In the genomic region with DNA sequence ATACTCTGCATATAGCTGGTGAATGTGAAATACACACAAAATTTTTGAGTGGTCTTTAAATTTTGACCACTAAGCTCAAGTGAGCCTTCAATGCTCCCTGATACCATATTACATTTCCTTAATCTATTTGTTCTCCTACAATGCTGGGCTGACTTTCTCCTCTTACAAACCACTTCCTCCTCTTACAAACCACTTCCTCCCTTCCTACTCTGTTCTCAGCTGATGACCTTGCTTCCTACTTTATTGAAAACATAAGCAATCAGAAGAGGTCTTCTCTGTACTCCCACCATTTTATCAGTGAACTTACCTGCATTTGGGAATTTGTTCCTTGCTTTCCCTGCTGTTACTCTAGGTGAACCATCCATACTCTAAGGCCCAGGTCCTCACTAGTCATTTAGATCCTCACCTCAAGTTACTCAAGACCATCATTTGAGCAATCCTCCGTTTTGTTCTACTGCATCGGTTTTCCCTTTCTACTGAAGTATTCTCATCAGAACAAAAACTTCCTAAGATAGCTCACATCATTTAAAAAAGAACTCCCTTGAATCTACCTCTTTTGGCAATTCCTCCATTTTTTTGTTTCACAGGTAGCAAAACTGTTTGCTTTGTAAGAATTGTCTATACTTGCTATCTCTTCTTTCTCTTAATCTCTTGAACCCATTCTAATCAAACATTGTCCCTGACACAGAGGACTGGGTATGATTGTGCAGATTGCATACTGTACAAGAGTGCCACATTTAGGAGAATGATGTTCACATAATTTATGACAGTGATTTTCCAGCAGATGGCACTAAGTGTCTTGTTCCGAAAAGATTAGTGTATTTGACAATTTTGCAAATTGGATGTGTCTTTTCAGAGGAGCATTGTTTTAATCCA, we compare ENCODE assay signal across 8 cellular contexts.
DNase-seq lines count a peak whose midpoint lies in the region; ATAC-seq and TF ChIP-seq lines count a peak whose summit lies in the region.

No MANE protein-coding gene starts in this region.

- ATAC-seq in esophagus mucosa (peak; percentile 60), HG02970 (IDR thresholded peaks at IDR 0.05; ENCODE audit: low FRiP score, unreplicated experiment) (no peak)

- peaks cover 29% of the 10 kb centered on the region for H3K4me1 Mint-ChIP-seq in activated naive CD4-positive, alpha-beta T cell treated with anti-CD3 and anti-CD28 coated beads, Interleukin-2, amount 10 ng/mL, durations not matched to agents 7 days and 5 days

- no peaks in the 10 kb centered on the region for H3K9me3 ChIP-seq in osteoblast (ENCODE audit: low read depth, low read length)

- no peaks in the 10 kb centered on the region for H3K27me3 ChIP-seq in osteoblast (ENCODE audit: insufficient read depth, low read length)

- peak; percentile 59 for TF ChIP-seq CTCF in osteoblast (IDR thresholded peaks at IDR 0.05; ENCODE audit: extremely low read depth, low read depth, low read length)

- no peaks in the 10 kb centered on the region for H3K36me3 ChIP-seq in osteoblast (ENCODE audit: insufficient read depth, low read length)

- H3K27me3 Mint-ChIP-seq in activated naive CD4-positive, alpha-beta T cell treated with anti-CD3 and anti-CD28 coated beads, Interleukin-2, amount 10 ng/mL, durations not matched to agents 7 days and 5 days = no peaks in the 10 kb centered on the region

- peak; percentile 24 for DNase-seq in activated naive CD4-positive, alpha-beta T cell treated with anti-CD3 and anti-CD28 coated beads, Interleukin-2, amount 10 ng/mL, durations not matched to agents 7 days and 5 days
- no peak for DNase-seq in activated naive CD4-positive, alpha-beta T cell treated with anti-CD3 and anti-CD28 coated beads, Interleukin-2, amount 50 U/mL, for 16 hours
- DNase-seq in SKM-1 (lab: John Stamatoyannopoulos, UW; ENCODE audit: unreplicated experiment) = peak; percentile 88
- DNase-seq in osteoblast (ENCODE audit: insufficient read length, low spot score, missing footprints) = no peak
- no peak for DNase-seq in activated gamma-delta T cell treated with Interleukin-2 at 50 U/mL for 16 hours

- peaks cover 7% of the 10 kb centered on the region for H3K36me3 Mint-ChIP-seq in activated naive CD4-positive, alpha-beta T cell treated with anti-CD3 and anti-CD28 coated beads, Interleukin-2, amount 10 ng/mL, durations not matched to agents 7 days and 5 days

- peak overlapping the region; percentile 66 for H3K27ac Mint-ChIP-seq in activated naive CD4-positive, alpha-beta T cell treated with anti-CD3 and anti-CD28 coated beads, Interleukin-2, amount 10 ng/mL, durations not matched to agents 7 days and 5 days

- H3K4me2 ChIP-seq in osteoblast (ENCODE audit: insufficient read depth, low read length) = no peak overlapping the region

- CTCF ChIA-PET in activated naive CD4-positive, alpha-beta T cell treated with anti-CD3 and anti-CD28 coated beads, Interleukin-2, amount 10 ng/mL, durations not matched to agents 7 days and 5 days (lab: Charles Lee) = interaction anchor here (0.6 to 3.4 kb wide), 22 partner anchors 8 to 572 kb away, joined by 3 to 74 read pairs (median 4); partner anchors contain the start of gene EPB41L5

- H3K4me3 ChIP-seq in osteoblast (ENCODE audit: insufficient read depth, low read length) = no peak overlapping the region

- peaks cover 5% of the 10 kb centered on the region for H3K9me3 Mint-ChIP-seq in activated naive CD4-positive, alpha-beta T cell treated with anti-CD3 and anti-CD28 coated beads, Interleukin-2, amount 10 ng/mL, durations not matched to agents 7 days and 5 days

- peak overlapping the region; percentile 40 for H3K4me3 Mint-ChIP-seq in activated naive CD4-positive, alpha-beta T cell treated with anti-CD3 and anti-CD28 coated beads, Interleukin-2, amount 10 ng/mL, durations not matched to agents 7 days and 5 days

- peaks cover 23% of the 10 kb centered on the region for H3K4me1 ChIP-seq in osteoblast (ENCODE audit: insufficient read depth, low read length)

- peak; percentile 48 for TF ChIP-seq RAD21 in Ishikawa (IDR thresholded peaks at IDR 0.05; ENCODE audit: low read depth)

- H3K79me2 ChIP-seq in osteoblast (ENCODE audit: insufficient read depth, low read length) = no peaks in the 10 kb centered on the region

- no peaks in the 10 kb centered on the region for H4K20me1 ChIP-seq in osteoblast (ENCODE audit: insufficient read depth, low read length)

- no peak overlapping the region for H2AFZ ChIP-seq in osteoblast (ENCODE audit: low read length)

- H3K27ac ChIP-seq in osteoblast (ENCODE audit: low read depth, low read length) = no peak overlapping the region

- TF ChIP-seq EP300 in Ishikawa (IDR thresholded peaks at IDR 0.05; ENCODE audit: borderline replicate concordance) = no peak

TF ChIP-seq in Ishikawa, 13 proteins besides CTCF, POLR2A, EP300 and RAD21:
- TF ChIP-seq REST (IDR thresholded peaks at IDR 0.05; ENCODE audit: low read depth) (no peak), USF1 (IDR thresholded peaks at IDR 0.05) (no peak), NFIC (IDR thresholded peaks at IDR 0.05) (no peak), CREB1 (IDR thresholded peaks at IDR 0.05; ENCODE audit: low read depth) (no peak), CEBPB (IDR thresholded peaks at IDR 0.05) (no peak), MAX (IDR thresholded peaks at IDR 0.05) (no peak), FOXM1 (IDR thresholded peaks at IDR 0.05; ENCODE audit: borderline replicate concordance, low read depth) (no peak), TAF1 (IDR thresholded peaks at IDR 0.05; ENCODE audit: low read depth) (no peak), TCF12 (IDR thresholded peaks at IDR 0.05; ENCODE audit: low read depth) (no peak), EGR1 (IDR thresholded peaks at IDR 0.05) (no peak), ZBTB7A (IDR thresholded peaks at IDR 0.05; ENCODE audit: low read depth) (no peak), TEAD4 (IDR thresholded peaks at IDR 0.05) (no peak), YY1 (IDR thresholded peaks at IDR 0.05; ENCODE audit: low read depth) (no peak)

Comparison
In these comparisons a context has a peak if more than half of its experiments do, and no peak if none do; other contexts are left out.
1. DNase-seq: peak in activated naive CD4-positive, alpha-beta T cell treated with anti-CD3 and anti-CD28 coated beads, Interleukin-2, amount 10 ng/mL, durations not matched to agents 7 days and 5 days (single experiment) and SKM-1 (single experiment); none in activated naive CD4-positive, alpha-beta T cell treated with anti-CD3 and anti-CD28 coated beads, Interleukin-2, amount 50 U/mL, for 16 hours (single experiment), osteoblast (single experiment) and activated gamma-delta T cell treated with Interleukin-2 at 50 U/mL for 16 hours (single experiment).